In genomic region chr5:73497537-73498056, GRCh38 we compare ENCODE assay signal across 8 cellular contexts. TPM values are rescaled to one million over a fixed set of nuclear protein-coding genes. Genes with fewer than 3 reads are reported as not detected.
DNase-seq lines count a peak whose midpoint lies in the region; ATAC-seq and TF ChIP-seq lines count a peak whose summit lies in the region.

No MANE protein-coding gene starts in this region.

- H3K79me2 ChIP-seq in trophoblast cell (ENCODE audit: control insufficient read depth, insufficient read depth, low read length, poor library complexity), result peaks cover 9% of the 10 kb centered on the region

- no peak for TF ChIP-seq POLR2A in Peyer's patch (IDR thresholded peaks at IDR 0.05)

- H3K27me3 ChIP-seq in Peyer's patch (no peaks in the 10 kb centered on the region), esophagus (ENCODE audit: control insufficient read depth in 1 of 2, insufficient read depth in 2 of 2, low read length in 2 of 2) (no peaks in the 10 kb centered on the region), trophoblast cell (ENCODE audit: insufficient read depth, low read length) (no peaks in the 10 kb centered on the region)

- H2BK5ac ChIP-seq in trophoblast cell (ENCODE audit: low read depth, low read length, poor library complexity), result no peak overlapping the region

- no peak for TF ChIP-seq CTCF in Peyer's patch (IDR thresholded peaks at IDR 0.05)

- peaks cover 0 to 47% (median 10%) of the 10 kb centered on the region in 4 donors for H3K4me1 ChIP-seq in Peyer's patch
- no peaks in the 10 kb centered on the region for H3K4me1 ChIP-seq in esophagus (ENCODE audit: control insufficient read depth in 2 of 2, insufficient read depth in 2 of 2, low read length in 1 of 2)
- peaks cover 0 to 5% of the 10 kb centered on the region in 2 experiments for H3K4me1 ChIP-seq in trophoblast cell (ENCODE audit: control insufficient read depth in 1 of 2, insufficient read depth in 2 of 2, low read length in 2 of 2)

- H2AK5ac ChIP-seq in trophoblast cell (ENCODE audit: low read length), result peak overlapping the region; percentile 2

- peak overlapping the region; percentile 81 to 98 (median 92) for H3K4me3 ChIP-seq in Peyer's patch
- H3K4me3 ChIP-seq in esophagus (ENCODE audit: low read depth in 1 of 2, low read length in 2 of 2), result peak overlapping the region; percentile 96 to 98
- H3K4me3 ChIP-seq in trophoblast cell (ENCODE audit: low read depth, low read length), result peak overlapping the region; percentile 97

- no peak overlapping the region for H3K23ac ChIP-seq in trophoblast cell (ENCODE audit: low read length)

- H3K4me2 ChIP-seq in trophoblast cell (ENCODE audit: low read length), result peak overlapping the region; percentile 71

- no peak overlapping the region for H2BK12ac ChIP-seq in trophoblast cell (ENCODE audit: low read length)

- peak overlapping the region; percentile 56 for H3K14ac ChIP-seq in trophoblast cell (ENCODE audit: low read length)

- peak overlapping the region; percentile 93 for H2AFZ ChIP-seq in trophoblast cell (ENCODE audit: insufficient read depth, low read length, poor library complexity)

- no peaks in the 10 kb centered on the region for H3K9me3 ChIP-seq in Peyer's patch
- H3K9me3 ChIP-seq in esophagus (ENCODE audit: control insufficient read depth in 2 of 2, insufficient read depth in 1 of 2, low read depth in 1 of 2, low read length in 1 of 2), result no peaks in the 10 kb centered on the region
- no peaks in the 10 kb centered on the region for H3K9me3 ChIP-seq in trophoblast cell (ENCODE audit: insufficient read depth, low read depth, low read length)

- WGBS in esophagus, 2 donors, result 27 to 37% methylated on average over 15 of the region's 15 CpGs
- WGBS in trophoblast cell (ENCODE audit: extremely low coverage, insufficient coverage, insufficient read length), result no CpG with 5 or more reads among the region's 15 CpGs

- H3K79me1 ChIP-seq in trophoblast cell (ENCODE audit: low read length), result peaks cover 11% of the 10 kb centered on the region

- peak overlapping the region; percentile 80 for H3K9ac ChIP-seq in trophoblast cell (ENCODE audit: low read length)

- H4K91ac ChIP-seq in trophoblast cell (ENCODE audit: low read depth, low read length), result peak overlapping the region; percentile 56

- H3K4ac ChIP-seq in trophoblast cell (ENCODE audit: low read depth, low read length), result peak overlapping the region; percentile 63

- peak overlapping the region; percentile 21 for H2BK120ac ChIP-seq in trophoblast cell (ENCODE audit: insufficient read depth, low read length, poor library complexity)

- H4K8ac ChIP-seq in trophoblast cell (ENCODE audit: low read depth, low read length), result peak overlapping the region; percentile 93

- in situ Hi-C loops in KBM-7 (cut with MboI; ENCODE audit: low pct_unique_long_range_greater_than_20kb, low sequenced_read_pairs), result no loop called here

- peak overlapping the region; percentile 35 for H3K18ac ChIP-seq in trophoblast cell (ENCODE audit: low read length)

- H3K27ac ChIP-seq in Peyer's patch (peak overlapping the region; percentile 87 to 95 (median 91)), esophagus (ENCODE audit: low read depth in 2 of 2, low read length in 1 of 2) (peak overlapping the region; percentile 95 to 99), trophoblast cell (ENCODE audit: low read depth, low read length) (peak overlapping the region; percentile 42)

- DNase-seq in Peyer's patch (no peak), trophoblast cell (no peak), KBM-7 (no peak)
- DNase-seq in NK-92 treated with Interleukin-12 subunit alpha and Interleukin-12 subunit beta, amount 100 ng/mL, for 24 hours (lab: John Stamatoyannopoulos, UW), result no peak
- no peak for DNase-seq in activated CD4-positive, CD25-positive, alpha-beta regulatory T cell (lab: John Stamatoyannopoulos, UW)

- peak overlapping the region; percentile 87 for H4K12ac ChIP-seq in trophoblast cell (ENCODE audit: low read depth, low read length)

- peaks cover 0 to 15% (median 0%) of the 10 kb centered on the region in 3 donors for H3K36me3 ChIP-seq in Peyer's patch
- H3K36me3 ChIP-seq in esophagus (ENCODE audit: control insufficient read depth in 2 of 2, insufficient read depth in 2 of 2, low read length in 1 of 2), result peaks cover 0 to 3% of the 10 kb centered on the region in 2 donors
- peaks cover 4 to 7% of the 10 kb centered on the region in 2 experiments for H3K36me3 ChIP-seq in trophoblast cell (ENCODE audit: control insufficient read depth in 1 of 2, insufficient read depth in 2 of 2, low read length in 2 of 2)

- ATAC-seq in GM19455 (IDR thresholded peaks at IDR 0.05; ENCODE audit: unreplicated experiment) (peak; percentile 2), HG03139 (IDR thresholded peaks at IDR 0.05; ENCODE audit: unreplicated experiment) (no peak)

RNA-seq across cellular contexts. Expression of gene BTF3, which starts 0.6 kb away (rescaled TPM):
- 100 to 1,000 TPM; 274 to 353 (median 301) TPM for total RNA-seq in Peyer's patch
- 100 to 1,000 TPM; 542 to 770 TPM for polyA plus RNA-seq in esophagus
- polyA plus RNA-seq in trophoblast cell (2013), result 947 and 972 TPM in 2 replicates

RNA-seq across cellular contexts. Expression of gene FOXD1, which starts 49.0 kb away (rescaled TPM):
- 10 to 100 TPM in 1 of 4 donors, 1 to 10 TPM in 3; 1.7 to 22.7 (median 4.5) TPM for total RNA-seq in Peyer's patch
- polyA plus RNA-seq in esophagus, result 1 to 10 TPM in 1 of 2 donors, under 1 TPM in 1; 0.31 to 1.3 TPM
- 0.64 and 0.81 TPM in 2 replicates for polyA plus RNA-seq in trophoblast cell (2013)

Comparison
In these comparisons a context has a peak if more than half of its experiments do, and no peak if none do; other contexts are left out.
1. H3K27ac ChIP-seq: peak in every context shown above with its lines; median percentile 97 in esophagus; 91 in Peyer's patch; 42 in trophoblast cell.